14 cellular contexts compared by ENCODE assay signal in the genomic region with DNA sequence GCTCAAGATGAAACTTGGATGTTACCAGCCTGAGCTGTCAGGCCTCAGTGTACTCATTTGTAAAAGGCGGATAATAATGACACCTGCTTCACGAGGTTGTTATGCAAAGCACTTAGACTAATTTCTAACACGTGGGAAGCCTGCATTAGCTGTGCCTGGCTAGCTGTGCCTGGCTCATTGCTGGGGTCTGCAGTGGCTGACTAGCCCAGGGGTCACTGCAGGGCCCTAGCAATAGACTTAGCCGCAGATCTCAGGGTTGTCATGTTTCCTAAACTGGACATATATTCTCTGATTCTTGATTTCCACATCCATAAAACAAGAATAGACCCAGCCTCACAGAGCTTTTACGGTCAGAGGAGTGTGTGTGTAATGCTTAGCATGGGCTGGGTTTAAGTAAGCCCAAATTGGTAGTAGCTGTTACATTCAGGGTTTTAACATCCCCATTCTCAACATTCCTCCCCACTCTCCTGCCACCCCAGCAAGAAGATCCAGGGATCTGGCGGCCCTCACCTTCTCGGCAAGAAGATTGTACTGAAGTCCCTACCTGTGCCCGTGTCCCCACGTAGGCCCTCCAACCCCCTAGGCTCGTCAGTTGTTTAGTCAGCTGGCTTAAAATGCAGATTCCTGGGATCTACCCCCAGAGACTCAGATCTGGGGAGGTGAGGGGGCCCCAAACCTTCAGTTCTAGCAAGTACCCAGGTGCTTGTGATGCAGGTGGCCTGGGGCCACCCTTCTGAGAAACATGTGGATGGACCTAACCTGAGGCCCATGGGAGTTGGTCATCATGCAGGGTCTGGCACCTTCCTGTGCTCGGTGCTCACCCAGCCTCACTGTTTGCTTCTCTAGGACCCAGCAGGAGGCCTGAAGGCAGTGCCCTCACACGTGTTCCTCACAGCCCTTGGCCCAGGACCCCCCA. TPM values are rescaled to one million over a fixed set of nuclear protein-coding genes. Genes with fewer than 3 reads are reported as not detected.
DNase-seq lines count a peak whose midpoint lies in the region; ATAC-seq and TF ChIP-seq lines count a peak whose summit lies in the region.
"Had no signal": no experiment of that assay in that cellular context is flagged by ENCODE, and none has a peak within 500 bp of the region (broad histone marks: within the 10 kb centered on the region; RNA-seq: fewer than 3 reads in every experiment).

No MANE protein-coding gene starts in this region.

- TF ChIP-seq CTCF in psoas muscle (IDR thresholded peaks at IDR 0.05), result no peak

- 60 to 81% (median 66%) methylated on average over 12 of the region's 12 CpGs for WGBS in psoas muscle, 3 donors

- intact Hi-C loops in psoas muscle (cut with DNase I), result no loop called here

- DNase-seq in HCEC 1CT, result peak; percentile 35
- DNase-seq in NCI-H526 (lab: John Stamatoyannopoulos, UW), result peak; percentile 59 to 74
- DNase-seq in fibroblast of peridontal ligament (ENCODE audit: extremely low read depth), result peak; percentile 63
- no peak for DNase-seq in psoas muscle
- DNase-seq in EL, result no peak
- no peak for DNase-seq in GM19238 (ENCODE audit: insufficient read length, low spot score)
- DNase-seq: dermis blood vessel endothelial cell; foreskin keratinocyte; immature natural killer cell; stimulated activated CD4-positive, alpha-beta T cell treated with anti-CD3 and anti-CD28 coated beads, Interleukin-4, amount 100 ng/mL, for 4 hours had no signal

- H3K27me3 ChIP-seq in psoas muscle (ENCODE audit: insufficient read depth in 3 of 3, low read length in 2 of 3), result no peaks in the 10 kb centered on the region
- H3K27me3 ChIP-seq: foreskin keratinocyte had no signal

- H3K27ac ChIP-seq in psoas muscle, result peak overlapping the region; percentile 14
- H3K27ac ChIP-seq: C4-2B, foreskin keratinocyte had no signal

- ATAC-seq in psoas muscle, result peak in 1 of 4 donors; percentile 2
- ATAC-seq in HG03342 (IDR thresholded peaks at IDR 0.05; ENCODE audit: unreplicated experiment), result no peak
- ATAC-seq: foreskin keratinocyte had no signal

- H3K4me3 ChIP-seq in psoas muscle, result no peak overlapping the region

- H3K4me1 ChIP-seq in psoas muscle, result peaks cover 33% of the 10 kb centered on the region
- H3K4me1 ChIP-seq: foreskin keratinocyte had no signal

- H3K9me3 ChIP-seq in psoas muscle, result no peaks in the 10 kb centered on the region

- peaks cover 0 to 45% of the 10 kb centered on the region in 2 donors for H3K36me3 ChIP-seq in psoas muscle (ENCODE audit: insufficient read depth in 1 of 2, low read depth in 1 of 2)

RNA-seq across cellular contexts. Expression of a gene that starts 8.6 kb away (rescaled TPM):
- 10 to 100 TPM; 17.5 to 92.8 (median 56.9) TPM for total RNA-seq in psoas muscle
- polyA plus RNA-seq in psoas muscle, result 10 to 100 TPM; 35.5 to 74.0 (median 50.2) TPM

RNA-seq across cellular contexts. Expression of a gene that starts 9.9 kb away (rescaled TPM):
- total RNA-seq in psoas muscle, result 10 to 100 TPM; 25.1 to 35.3 (median 26.5) TPM
- 100 to 1,000 TPM in 1 of 3 donors, 10 to 100 TPM in 2; 39.5 to 154 (median 90.0) TPM for polyA plus RNA-seq in psoas muscle

RNA-seq across cellular contexts. Expression of a gene that starts 19.7 kb away (rescaled TPM):
- under 1 TPM in 2 of 4 donors, not detected in 2; 0.16 to 0.32 TPM for total RNA-seq in psoas muscle
- polyA plus RNA-seq in psoas muscle, result under 1 TPM in 1 of 3 donors, not detected in 2; 0.20 TPM
- total RNA-seq: Daoy, dermis blood vessel endothelial cell, foreskin keratinocyte, M059J had no signal
- polyA plus RNA-seq: foreskin keratinocyte, immature natural killer cell had no signal

RNA-seq across cellular contexts. Expression of a gene that starts 53.1 kb away (rescaled TPM):
- 10 to 100 TPM in 3 of 4 donors, 1 to 10 TPM in 1; 8.0 to 12.8 (median 11.5) TPM for total RNA-seq in psoas muscle
- 1 to 10 TPM; 5.5 to 9.6 (median 6.8) TPM for polyA plus RNA-seq in psoas muscle

Comparison
In these comparisons a context has a peak if more than half of its experiments do, and no peak if none do; other contexts are left out.
1. DNase-seq: peak in HCEC 1CT (single experiment), NCI-H526 (2 of 2) and fibroblast of peridontal ligament (single experiment); none in psoas muscle (0 of 2), EL (single experiment) and GM19238 (single experiment).